Comparison of ENCODE assay signal across 1 cellular context in genomic region chr9:136847827-136848392, GRCh38.
TF ChIP-seq lines count a peak whose summit lies in the region.

No MANE protein-coding gene starts in this region.

TF ChIP-seq in K562, 482 proteins besides CTCF, POLR2A, EP300 and RAD21 (continued from another document and continues in another):
- TF ChIP-seq ZFP91 (CRISPR knock-in tag; IDR thresholded peaks at IDR 0.05), result peak; percentile 93
- TF ChIP-seq KAT2B (IDR thresholded peaks at IDR 0.05; ENCODE audit: low read depth, low read length), result no peak
- peak; percentile 9; the same call in 1 of the 2 replicates for TF ChIP-seq ETS1 (conservative IDR thresholded peaks at IDR 0.05; ENCODE audit: control insufficient read depth, low read depth, low read length)
- no peak for TF ChIP-seq ZBTB8A (IDR thresholded peaks at IDR 0.05; ENCODE audit: partially characterized antibody)
- peak; percentile 76 for TF ChIP-seq TFAP4 (CRISPR knock-in tag; IDR thresholded peaks at IDR 0.05; ENCODE audit: borderline replicate concordance)
- no peak for TF ChIP-seq ZKSCAN8 (CRISPR knock-in tag; IDR thresholded peaks at IDR 0.05)
- no peak for TF ChIP-seq BHLHE40 (IDR thresholded peaks at IDR 0.05; ENCODE audit: low read length)
- TF ChIP-seq ELK3 (CRISPR knock-in tag; IDR thresholded peaks at IDR 0.05), result no peak
- no peak for TF ChIP-seq U2AF1 (optimal IDR thresholded peaks at IDR 0.05; ENCODE audit: low read depth, low read length)
- no peak for TF ChIP-seq MED1 (CRISPR knock-in tag; IDR thresholded peaks at IDR 0.05; ENCODE audit: borderline replicate concordance)
- TF ChIP-seq TCF7 (IDR thresholded peaks at IDR 0.05; ENCODE audit: borderline replicate concordance), result no peak
- no peak for TF ChIP-seq TAF9B (IDR thresholded peaks at IDR 0.05; ENCODE audit: partially characterized antibody)
- no peak for TF ChIP-seq RCOR1 (IDR thresholded peaks at IDR 0.05; ENCODE audit: borderline replicate concordance in 1 of 2, low read depth in 2 of 2, low read length in 2 of 2)
- peak; percentile 25; the same call in 1 of the 2 replicates for TF ChIP-seq THRB (CRISPR knock-in tag; conservative IDR thresholded peaks at IDR 0.05)
- no peak for TF ChIP-seq SMARCE1 (IDR thresholded peaks at IDR 0.05)
- TF ChIP-seq ZKSCAN3 (CRISPR knock-in tag; IDR thresholded peaks at IDR 0.05), result no peak
- peak; percentile 94 for TF ChIP-seq POLR2G (IDR thresholded peaks at IDR 0.05; ENCODE audit: low read depth, low read length)
- TF ChIP-seq ZBTB49 (CRISPR knock-in tag; IDR thresholded peaks at IDR 0.05; ENCODE audit: borderline replicate concordance), result 0 out of 2 replicates have a peak, but pooled peaks have one; percentile 32
- no peak for TF ChIP-seq MTF1 (CRISPR knock-in tag; IDR thresholded peaks at IDR 0.05; ENCODE audit: borderline replicate concordance)
- peak; percentile 76; the same call in 1 of the 2 replicates for TF ChIP-seq SP1 (CRISPR knock-in tag; IDR thresholded peaks at IDR 0.05)
- peak; percentile 90 for TF ChIP-seq CXXC5 (CRISPR knock-in tag; IDR thresholded peaks at IDR 0.05)
- no peak for TF ChIP-seq DIDO1 (tag; IDR thresholded peaks at IDR 0.05; ENCODE audit: low read depth)
- TF ChIP-seq STAT6 (CRISPR knock-in tag; IDR thresholded peaks at IDR 0.05), result no peak
- TF ChIP-seq DDX20 (tag; IDR thresholded peaks at IDR 0.05; ENCODE audit: low read depth), result no peak
- no peak for TF ChIP-seq ZNF57 (CRISPR knock-in tag; IDR thresholded peaks at IDR 0.05)
- TF ChIP-seq GATA2 (CRISPR knock-in tag; IDR thresholded peaks at IDR 0.05), result no peak
- no peak for TF ChIP-seq CHD4 (IDR thresholded peaks at IDR 0.05; ENCODE audit: insufficient read depth, insufficient replicate concordance, low read depth, low read length, poor library complexity, severe bottlenecking)
- TF ChIP-seq OTX1 (CRISPR knock-in tag; IDR thresholded peaks at IDR 0.05), result no peak
- TF ChIP-seq U2AF2 (optimal IDR thresholded peaks at IDR 0.05; ENCODE audit: low read depth, low read length), result no peak
- TF ChIP-seq RHOXF2B (CRISPR knock-in tag; conservative IDR thresholded peaks at IDR 0.05), result no peak; the same call in 1 of the 2 replicates
- TF ChIP-seq ZNF707 (CRISPR knock-in tag; conservative IDR thresholded peaks at IDR 0.05), result no peak
- TF ChIP-seq ARID3B (CRISPR knock-in tag; IDR thresholded peaks at IDR 0.05; ENCODE audit: borderline replicate concordance), result no peak
- TF ChIP-seq RBM15 (IDR thresholded peaks at IDR 0.05; ENCODE audit: insufficient read depth, low read length), result no peak
- no peak for TF ChIP-seq FOXK2 (conservative IDR thresholded peaks at IDR 0.05 in 1 of 2, IDR thresholded peaks at IDR 0.05 in 1 of 2; ENCODE audit: low read depth in 2 of 2)
- TF ChIP-seq ZNF12 (CRISPR knock-in tag; IDR thresholded peaks at IDR 0.05), result no peak
- no peak; the same call in 1 of the 2 replicates for TF ChIP-seq KAT7 (CRISPR knock-in tag; IDR thresholded peaks at IDR 0.05; ENCODE audit: borderline replicate concordance)
- TF ChIP-seq ZFP30 (CRISPR knock-in tag; IDR thresholded peaks at IDR 0.05; ENCODE audit: borderline replicate concordance), result no peak
- no peak for TF ChIP-seq ZNF695 (CRISPR knock-in tag; IDR thresholded peaks at IDR 0.05)
- no peak for TF ChIP-seq TAL1 (IDR thresholded peaks at IDR 0.05)
- no peak for TF ChIP-seq ZNF274 (IDR thresholded peaks at IDR 0.05; ENCODE audit: borderline replicate concordance, low read depth, low read length)
- no peak for TF ChIP-seq KLF10 (CRISPR knock-in tag; IDR thresholded peaks at IDR 0.05)
- no peak for TF ChIP-seq USF2 (CRISPR knock-in tag; IDR thresholded peaks at IDR 0.05)
- TF ChIP-seq ZNF311 (CRISPR knock-in tag; IDR thresholded peaks at IDR 0.05), result no peak
- no peak for TF ChIP-seq ZNF518B (CRISPR knock-in tag; IDR thresholded peaks at IDR 0.05)
- TF ChIP-seq MEF2A (IDR thresholded peaks at IDR 0.05; ENCODE audit: control insufficient read depth, low read depth, low read length), result no peak
- peak; percentile 31; the same call in 1 of the 2 replicates for TF ChIP-seq TEAD4 (IDR thresholded peaks at IDR 0.05; ENCODE audit: low read length)
- no peak for TF ChIP-seq TEAD4 (CRISPR knock-in tag; IDR thresholded peaks at IDR 0.05; ENCODE audit: borderline replicate concordance)
